3 cellular contexts compared by ENCODE assay signal in the genomic region with DNA sequence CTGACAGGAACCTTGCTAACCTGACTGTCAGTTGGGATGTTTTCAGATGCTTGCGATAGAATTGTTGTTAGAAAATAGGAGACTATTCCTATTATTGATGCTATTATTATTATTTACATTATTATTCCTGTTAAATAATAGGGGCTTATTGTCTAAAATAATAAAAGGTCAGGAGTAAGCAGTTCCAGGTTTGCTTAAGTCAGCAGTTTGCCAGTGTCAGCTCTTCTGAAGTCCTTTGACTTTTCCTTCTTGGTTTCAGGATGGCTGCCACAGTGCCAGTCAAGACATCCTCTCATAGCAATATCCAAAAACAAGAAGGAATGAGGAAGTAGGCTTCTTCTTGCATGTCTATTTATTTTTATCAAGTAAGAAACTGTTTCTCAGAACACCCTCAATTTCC.
TF ChIP-seq lines count a peak whose summit lies in the region.

No MANE protein-coding gene starts in this region.

TF ChIP-seq in IMR-90, 13 proteins besides CTCF, POLR2A, EP300 and RAD21:
- TF ChIP-seq CHD1 (IDR thresholded peaks at IDR 0.05; ENCODE audit: low read depth, low read length) (no peak), MAFK (IDR thresholded peaks at IDR 0.05; ENCODE audit: low read depth, low read length) (peak; percentile 73)

TF ChIP-seq in H1, 55 proteins besides CTCF, POLR2A, EP300 and RAD21:
- TF ChIP-seq CHD2 (IDR thresholded peaks at IDR 0.05; ENCODE audit: low read length) (no peak), EZH2 (IDR thresholded peaks at IDR 0.05; ENCODE audit: low read depth, low read length, severe bottlenecking) (no peak), POLR2AphosphoS5 (IDR thresholded peaks at IDR 0.05; ENCODE audit: low read depth, low read length) (no peak), CBX5 (IDR thresholded peaks at IDR 0.05; ENCODE audit: low read depth, low read length) (no peak), SRF (IDR thresholded peaks at IDR 0.05; ENCODE audit: low read depth, low read length) (no peak), ATF2 (IDR thresholded peaks at IDR 0.05; ENCODE audit: low read length) (no peak), JUND (IDR thresholded peaks at IDR 0.05; ENCODE audit: low read length) (no peak), ZNF274 (IDR thresholded peaks at IDR 0.05; ENCODE audit: borderline replicate concordance, extremely low read depth, low read length) (no peak), CEBPB (IDR thresholded peaks at IDR 0.05; ENCODE audit: low read depth, low read length) (no peak), TAF1 (IDR thresholded peaks at IDR 0.05; ENCODE audit: low read depth, low read length) (no peak)

TF ChIP-seq in GM12891, 5 proteins besides CTCF, POLR2A, EP300 and RAD21:
- TF ChIP-seq POLR2AphosphoS5 (IDR thresholded peaks at IDR 0.05; ENCODE audit: low read depth, low read length) (no peak), TAF1 (IDR thresholded peaks at IDR 0.05; ENCODE audit: low read depth, low read length) (no peak), SPI1 (IDR thresholded peaks at IDR 0.05; ENCODE audit: low read depth, low read length) (no peak), POU2F2 (IDR thresholded peaks at IDR 0.05; ENCODE audit: low read depth, low read length) (no peak), PAX5 (IDR thresholded peaks at IDR 0.05; ENCODE audit: insufficient read depth, low read length, severe bottlenecking) (no peak)
TF ChIP-seq in GM12891: peak in this region for 0.
